ENCODE assay signal across 13 cellular contexts in genomic region chr9:111970827-111971226, GRCh38.
"Had no signal": no experiment of that assay in that cellular context is flagged by ENCODE, and none has a peak within 500 bp of the region (broad histone marks: within the 10 kb centered on the region; RNA-seq: fewer than 3 reads in every experiment).

No MANE protein-coding gene starts in this region.

- H3K27me3 ChIP-seq: dorsolateral prefrontal cortex, esophagus muscularis mucosa had no signal

- H3K9me3 Mint-ChIP-seq: activated B cell treated with CpG ODN at 0.5 μM for 24 hours; activated CD8-positive, alpha-beta T cell treated with anti-CD3 and anti-CD28 coated beads for 36 hours; activated T-cell treated with anti-CD3 and anti-CD28 coated beads, Interleukin-2, amount 50 U/mL, for 4 hours; neural crest cell; T-helper 2 cell treated with Interferon-gamma antibody and Interleukin-4, amounts not matched to agents 5 μg/mL and 100 μg/mL, for 36 hours had no signal

- H3K4me3 Mint-ChIP-seq: activated B cell treated with CpG ODN at 0.5 μM for 24 hours; activated CD8-positive, alpha-beta T cell treated with anti-CD3 and anti-CD28 coated beads for 36 hours; activated T-cell treated with anti-CD3 and anti-CD28 coated beads, Interleukin-2, amount 50 U/mL, for 4 hours; neural crest cell; T-helper 2 cell treated with Interferon-gamma antibody and Interleukin-4, amounts not matched to agents 5 μg/mL and 100 μg/mL, for 36 hours had no signal

- DNase-seq: activated B cell treated with CpG ODN at 0.5 μM for 24 hours; activated CD4-positive, alpha-beta T cell treated with anti-CD3 and anti-CD28 coated beads for 48 hours; activated CD8-positive, alpha-beta T cell treated with anti-CD3 and anti-CD28 coated beads for 36 hours; activated effector memory CD4-positive, alpha-beta T cell treated with Interleukin-2 at 50 U/mL for 16 hours; activated naive CD4-positive, alpha-beta T cell treated with anti-CD3 and anti-CD28 coated beads, Interleukin-2, amount 50 U/mL, for 16 hours; activated T-cell treated with anti-CD3 and anti-CD28 coated beads, Interleukin-2, amount 50 U/mL, for 4 hours; dorsolateral prefrontal cortex; stimulated activated CD4-positive, alpha-beta T cell treated with anti-CD3 and anti-CD28 coated beads, Interleukin-1b, Interleukin-23, amount 100 ng/mL, for 48 hours had no signal

- H3K4me1 Mint-ChIP-seq: neural crest cell had no signal

- H3K27ac ChIP-seq: dorsolateral prefrontal cortex, esophagus muscularis mucosa, thoracic aorta had no signal

- H3K36me3 ChIP-seq: esophagus muscularis mucosa, thoracic aorta had no signal

- FAIRE-seq: astrocyte had no signal

- H3K27ac Mint-ChIP-seq: activated B cell treated with CpG ODN at 0.5 μM for 24 hours; activated CD8-positive, alpha-beta T cell treated with anti-CD3 and anti-CD28 coated beads for 36 hours; T-helper 2 cell treated with Interferon-gamma antibody and Interleukin-4, amounts not matched to agents 5 μg/mL and 100 μg/mL, for 36 hours had no signal

- H3K27me3 Mint-ChIP-seq: activated B cell treated with CpG ODN at 0.5 μM for 24 hours; activated CD8-positive, alpha-beta T cell treated with anti-CD3 and anti-CD28 coated beads for 36 hours had no signal

- H3K4me3 ChIP-seq: dorsolateral prefrontal cortex, esophagus muscularis mucosa, thoracic aorta had no signal
